26 cellular contexts compared by ENCODE assay signal in the genomic region with DNA sequence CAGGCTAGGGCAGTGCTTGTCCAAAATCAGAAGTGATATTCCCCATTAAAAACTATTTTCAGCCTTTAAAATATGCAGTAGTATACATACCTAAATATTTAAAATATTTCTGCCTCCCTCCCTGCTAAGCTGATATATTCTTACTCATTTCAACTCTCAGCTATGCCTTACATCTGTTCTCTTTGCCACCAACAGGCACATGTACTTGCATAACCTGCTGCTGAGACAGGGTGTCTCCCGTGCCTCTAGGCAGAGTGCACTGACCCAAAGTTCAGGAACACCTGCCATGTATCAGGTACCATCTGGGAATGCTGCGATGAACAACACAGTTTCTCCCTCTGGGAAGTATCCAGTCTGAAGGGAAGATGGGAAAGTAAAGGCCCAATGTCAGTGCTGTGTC.
DNase-seq lines count a peak whose midpoint lies in the region; ATAC-seq and TF ChIP-seq lines count a peak whose summit lies in the region.
"Had no signal": no experiment of that assay in that cellular context is flagged by ENCODE, and none has a peak within 500 bp of the region (broad histone marks: within the 10 kb centered on the region; RNA-seq: fewer than 3 reads in every experiment).

No MANE protein-coding gene starts in this region.

- TF ChIP-seq RAD21 in liver (IDR thresholded peaks at IDR 0.05) = no peak

- H3K9me2 ChIP-seq in GM23248 (ENCODE audit: insufficient read depth) = no peaks in the 10 kb centered on the region

- H3K4me2 ChIP-seq in GM23248 (ENCODE audit: unreplicated experiment) = no peak overlapping the region
- H3K4me2 ChIP-seq: KMS-11 had no signal

- no peaks in the 10 kb centered on the region for H3F3A ChIP-seq in GM23248 (ENCODE audit: insufficient read depth)

- peaks cover 42% of the 10 kb centered on the region for H3K4me1 Mint-ChIP-seq in chondrocyte (ENCODE audit: low read depth)

- no peaks in the 10 kb centered on the region for H3K79me2 ChIP-seq in GM23248 (ENCODE audit: insufficient read depth)

- in situ Hi-C loops in GM23248 (cut with MboI) = no loop called here

- intact Hi-C loops in left ventricle myocardium inferior (cut with micrococcal nuclease) = no loop called here

- peaks cover 11% of the 10 kb centered on the region for H3K36me3 Mint-ChIP-seq in chondrocyte (ENCODE audit: low read depth)

- H3K4me3 Mint-ChIP-seq in chondrocyte (ENCODE audit: unreplicated experiment) = no peak overlapping the region
- H3K4me3 Mint-ChIP-seq: CD4-positive, CD25-positive, alpha-beta regulatory T cell; T-cell had no signal

- H3K9me3 ChIP-seq in left ventricle myocardium inferior (replicated peaks) = no peaks in the 10 kb centered on the region
- no peaks in the 10 kb centered on the region for H3K9me3 ChIP-seq in right atrium auricular region
- no peaks in the 10 kb centered on the region for H3K9me3 ChIP-seq in liver (ENCODE audit: control insufficient read depth in 4 of 4, low read length in 3 of 4)
- H3K9me3 ChIP-seq in GM23248 (ENCODE audit: low read depth) = no peaks in the 10 kb centered on the region
- H3K9me3 ChIP-seq: SJSA1, tibial artery had no signal

- no peaks in the 10 kb centered on the region for H3K36me3 ChIP-seq in left ventricle myocardium inferior
- H3K36me3 ChIP-seq in right atrium auricular region = no peaks in the 10 kb centered on the region
- no peaks in the 10 kb centered on the region for H3K36me3 ChIP-seq in liver (ENCODE audit: control insufficient read depth in 4 of 4, insufficient read depth in 3 of 4, low read depth in 1 of 4, low read length in 3 of 4)
- no peaks in the 10 kb centered on the region for H3K36me3 ChIP-seq in GM23248 (ENCODE audit: low read depth)

- H3K27ac ChIP-seq in left ventricle myocardium inferior (replicated peaks) = peak overlapping the region; percentile 62
- no peak overlapping the region for H3K27ac ChIP-seq in right atrium auricular region
- H3K27ac ChIP-seq in liver (ENCODE audit: low read depth in 1 of 2, low read length in 2 of 2) = no peak overlapping the region
- H3K27ac ChIP-seq in GM23248 = no peak overlapping the region
- H3K27ac ChIP-seq: HL-60, KMS-11, SJSA1, tibial artery had no signal

- no peak for ATAC-seq in HG02973 (IDR thresholded peaks at IDR 0.05; ENCODE audit: unreplicated experiment)
- no peak for ATAC-seq in HG02885 (IDR thresholded peaks at IDR 0.05; ENCODE audit: poor library complexity, unreplicated experiment)
- ATAC-seq: T-cell had no signal

- peaks cover 72% of the 10 kb centered on the region for H3K4me1 ChIP-seq in left ventricle myocardium inferior
- H3K4me1 ChIP-seq in right atrium auricular region = peaks cover 0 to 30% of the 10 kb centered on the region in 2 donors
- H3K4me1 ChIP-seq in liver (ENCODE audit: control insufficient read depth in 4 of 4, insufficient read depth in 4 of 4, low read length in 3 of 4) = no peaks in the 10 kb centered on the region
- peaks cover 9% of the 10 kb centered on the region for H3K4me1 ChIP-seq in GM23248 (ENCODE audit: insufficient read depth)
- H3K4me1 ChIP-seq: SJSA1, tibial artery had no signal

- H2AFZ ChIP-seq in GM23248 = no peak overlapping the region

- H3K9ac ChIP-seq in liver (ENCODE audit: low read depth in 1 of 2, low read length in 2 of 2) (no peak overlapping the region), GM23248 (no peak overlapping the region)
- H3K9ac ChIP-seq: KMS-11 had no signal

- no peaks in the 10 kb centered on the region for H3K27me3 Mint-ChIP-seq in chondrocyte (ENCODE audit: low read depth)
- H3K27me3 Mint-ChIP-seq: T-cell had no signal

- H3K9me3 Mint-ChIP-seq in chondrocyte (ENCODE audit: low read depth) = no peaks in the 10 kb centered on the region
- H3K9me3 Mint-ChIP-seq: activated T-helper 2 cell treated with anti-CD3 and anti-CD28 coated beads, Interferon-gamma antibody, Interleukin-2, Interleukin-4, amounts not matched to agents 10 μg/mL and 5 μg/mL and 100 μg/mL, durations not matched to agents 14 hours and 24 hours and 36 hours; CD4-positive, CD25-positive, alpha-beta regulatory T cell; T-cell had no signal

- H3K4me3 ChIP-seq in left ventricle myocardium inferior = no peak overlapping the region
- H3K4me3 ChIP-seq in right atrium auricular region = no peak overlapping the region
- no peak overlapping the region for H3K4me3 ChIP-seq in liver (ENCODE audit: low read depth in 1 of 3, low read length in 3 of 3)
- H3K4me3 ChIP-seq in GM23248 = no peak overlapping the region
- H3K4me3 ChIP-seq: SJSA1, tibial artery had no signal

- no peak for DNase-seq in left ventricle myocardium inferior
- no peak for DNase-seq in right atrium auricular region (ENCODE audit: low spot score)
- no peak for DNase-seq in chondrocyte (ENCODE audit: low spot score)
- DNase-seq in activated T-cell treated with anti-CD3 and anti-CD28 coated beads, Interleukin-2, amount 50 U/mL, for 48 hours = no peak
- DNase-seq in GM23248 = no peak
- DNase-seq: activated CD4-positive, alpha-beta T cell treated with anti-CD3 and anti-CD28 coated beads for 48 hours; activated naive CD4-positive, alpha-beta T cell treated with anti-CD3 and anti-CD28 coated beads, Interleukin-2, amount 50 U/mL, for 16 hours; Calu3; CD4-positive, CD25-positive, alpha-beta regulatory T cell; GOT3; hippocampal formation; NCI-H1436; NCI-H2081 treated with DMSO at 0.1 percent for 48 hours; NCI-H345; posterior cingulate gyrus; right cardiac atrium; stimulated activated CD4-positive, alpha-beta T cell treated with anti-CD3 and anti-CD28 coated beads, Interleukin-4, amount 100 ng/mL, for 24 hours; T-cell; tibial artery had no signal

- peak overlapping the region; percentile 34 for H3K27ac Mint-ChIP-seq in chondrocyte (ENCODE audit: unreplicated experiment)
- H3K27ac Mint-ChIP-seq: activated T-helper 2 cell treated with anti-CD3 and anti-CD28 coated beads, Interferon-gamma antibody, Interleukin-2, Interleukin-4, amounts not matched to agents 10 μg/mL and 5 μg/mL and 100 μg/mL, durations not matched to agents 14 hours and 24 hours and 36 hours; T-cell had no signal

- TF ChIP-seq CTCF in left ventricle myocardium inferior (IDR thresholded peaks at IDR 0.05; ENCODE audit: borderline replicate concordance) = no peak
- TF ChIP-seq CTCF in right atrium auricular region (IDR thresholded peaks at IDR 0.05) = no peak
- TF ChIP-seq CTCF in chondrocyte (IDR thresholded peaks at IDR 0.05) = no peak
- TF ChIP-seq CTCF in liver (IDR thresholded peaks at IDR 0.05; ENCODE audit: low read depth, low read length, missing input control) = no peak

- WGBS in liver = 41% methylated on average over 2 of the region's 2 CpGs
- 100% methylated on average over 2 of the region's 2 CpGs for WGBS in GM23248 (ENCODE audit: low coverage in 1 of 2, low lambda C conversion rate in 2 of 2, missing lambda C conversion rate in 2 of 2), 2 experiments

- H3K27me3 ChIP-seq in left ventricle myocardium inferior (ENCODE audit: low read depth) (no peaks in the 10 kb centered on the region), right atrium auricular region (no peaks in the 10 kb centered on the region), liver (ENCODE audit: control insufficient read depth in 4 of 4, insufficient read depth in 4 of 4, low read length in 3 of 4) (no peaks in the 10 kb centered on the region), GM23248 (replicated peaks; ENCODE audit: insufficient read depth) (no peaks in the 10 kb centered on the region)
- H3K27me3 ChIP-seq: SJSA1, tibial artery had no signal

- H4K20me1 ChIP-seq in GM23248 (ENCODE audit: insufficient read depth) = 0 out of 2 replicates have a peak, but pooled peaks cover 3% of the 10 kb centered on the region

TF ChIP-seq in liver, 16 proteins besides CTCF, POLR2A, EP300 and RAD21:
- TF ChIP-seq GABPA (IDR thresholded peaks at IDR 0.05 in 1 of 2, conservative IDR thresholded peaks at IDR 0.05 in 1 of 2) (no peak), RXRA (IDR thresholded peaks at IDR 0.05) (peak; percentile 10 to 50)
- TF ChIP-seq, protein P1, sequence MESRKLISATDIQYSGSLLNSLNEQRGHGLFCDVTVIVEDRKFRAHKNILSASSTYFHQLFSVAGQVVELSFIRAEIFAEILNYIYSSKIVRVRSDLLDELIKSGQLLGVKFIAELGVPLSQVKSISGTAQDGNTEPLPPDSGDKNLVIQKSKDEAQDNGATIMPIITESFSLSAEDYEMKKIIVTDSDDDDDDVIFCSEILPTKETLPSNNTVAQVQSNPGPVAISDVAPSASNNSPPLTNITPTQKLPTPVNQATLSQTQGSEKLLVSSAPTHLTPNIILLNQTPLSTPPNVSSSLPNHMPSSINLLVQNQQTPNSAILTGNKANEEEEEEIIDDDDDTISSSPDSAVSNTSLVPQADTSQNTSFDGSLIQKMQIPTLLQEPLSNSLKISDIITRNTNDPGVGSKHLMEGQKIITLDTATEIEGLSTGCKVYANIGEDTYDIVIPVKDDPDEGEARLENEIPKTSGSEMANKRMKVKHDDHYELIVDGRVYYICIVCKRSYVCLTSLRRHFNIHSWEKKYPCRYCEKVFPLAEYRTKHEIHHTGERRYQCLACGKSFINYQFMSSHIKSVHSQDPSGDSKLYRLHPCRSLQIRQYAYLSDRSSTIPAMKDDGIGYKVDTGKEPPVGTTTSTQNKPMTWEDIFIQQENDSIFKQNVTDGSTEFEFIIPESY (IDR thresholded peaks at IDR 0.05) = no peak
